Comparison of ENCODE assay signal across 11 cellular contexts in the genomic region with DNA sequence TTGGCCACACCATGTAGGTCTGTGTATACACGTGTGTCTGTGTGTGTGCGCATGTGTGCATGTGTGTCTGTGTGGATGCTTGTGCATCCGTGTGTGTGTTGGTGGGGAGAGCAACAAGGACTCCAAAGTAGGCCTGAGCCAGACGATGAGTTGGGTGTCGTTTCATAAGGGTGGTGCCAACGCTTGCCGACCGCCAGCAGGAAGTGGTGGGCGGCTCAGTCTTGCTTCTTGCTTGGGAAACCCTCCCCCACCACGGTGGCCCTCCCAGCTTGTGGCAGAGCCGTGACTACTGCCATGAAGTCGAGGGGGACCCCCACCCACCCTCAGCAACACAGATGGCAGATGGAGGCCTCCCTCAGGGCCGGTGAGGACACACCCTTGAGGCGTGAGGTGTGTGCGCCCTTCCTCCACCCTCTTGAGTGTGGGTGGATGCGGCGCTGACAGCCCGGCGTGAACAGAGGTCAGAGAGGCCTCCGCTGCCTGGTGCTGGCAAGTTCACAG. TPM values are rescaled to one million over a fixed set of nuclear protein-coding genes. Genes with fewer than 3 reads are reported as not detected.
DNase-seq lines count a peak whose midpoint lies in the region; ATAC-seq, FAIRE-seq and TF ChIP-seq lines count a peak whose summit lies in the region.
"Had no signal": no experiment of that assay in that cellular context is flagged by ENCODE, and none has a peak within 500 bp of the region (broad histone marks: within the 10 kb centered on the region; RNA-seq: fewer than 3 reads in every experiment).

No MANE protein-coding gene starts in this region.

- H3K4me3 Mint-ChIP-seq in memory B cell = peak overlapping the region; percentile 57
- H3K4me3 Mint-ChIP-seq: neural crest cell had no signal

- TF ChIP-seq POLR2A in sigmoid colon (IDR thresholded peaks at IDR 0.05) = no peak

- no peak overlapping the region for H3K27ac ChIP-seq in sigmoid colon

- TF ChIP-seq EP300 in sigmoid colon (IDR thresholded peaks at IDR 0.05) = no peak

- H3K9me3 Mint-ChIP-seq in memory B cell = no peaks in the 10 kb centered on the region
- H3K9me3 Mint-ChIP-seq: neural crest cell had no signal

- no peaks in the 10 kb centered on the region for H3K4me1 ChIP-seq in sigmoid colon

- peaks cover 1% of the 10 kb centered on the region for H3K27me3 Mint-ChIP-seq in memory B cell

- H3K4me1 Mint-ChIP-seq in memory B cell = peaks cover 11% of the 10 kb centered on the region
- H3K4me1 Mint-ChIP-seq: neural crest cell had no signal

- intact Hi-C loops in sigmoid colon (cut with DNase I) = no loop called here

- 60 to 73% methylated on average over 20 of the region's 20 CpGs for WGBS in sigmoid colon, 2 donors

- no peak for TF ChIP-seq CTCF in sigmoid colon (IDR thresholded peaks at IDR 0.05)

- no peak overlapping the region for H3K4me3 ChIP-seq in sigmoid colon

- no peaks in the 10 kb centered on the region for H3K27me3 ChIP-seq in sigmoid colon

- FAIRE-seq in HTR-8/SVneo (lab: Jason Lieb, UNC) = no peak

- no peaks in the 10 kb centered on the region for H3K36me3 Mint-ChIP-seq in memory B cell

- DNase-seq in T follicular helper cell (ENCODE audit: low read depth) (peak; percentile 67), activated T-cell treated with anti-CD3 and anti-CD28 coated beads for 48 hours (ENCODE audit: low read depth) (peak; percentile 75), memory B cell (ENCODE audit: low spot score in 2 of 2) (peak in 1 of 2 donors; percentile 35), sigmoid colon (no peak), AG08396 (ENCODE audit: low spot score) (no peak), HTR-8/SVneo (ENCODE audit: insufficient read length, low spot score) (no peak)
- peak; percentile 76 to 90 for DNase-seq in stimulated activated CD8-positive, alpha-beta memory T cell treated with anti-CD3 and anti-CD28 coated beads, Interleukin-7, amount 100 ng/mL, for 48 hours (ENCODE audit: extremely low read depth in 1 of 2, low read depth in 1 of 2)
- DNase-seq: NCI-H1436 treated with DMSO at 0.1 percent for 48 hours had no signal

- H3K36me3 ChIP-seq in sigmoid colon = no peaks in the 10 kb centered on the region

- H3K27ac Mint-ChIP-seq in memory B cell = peak overlapping the region; percentile 50

- ATAC-seq in memory B cell (ENCODE audit: low read depth) (peak; percentile 86), GM21529 (IDR thresholded peaks at IDR 0.05; ENCODE audit: unreplicated experiment) (no peak)

- no peaks in the 10 kb centered on the region for H3K9me3 ChIP-seq in sigmoid colon

RNA-seq across cellular contexts. Expression of a gene that starts 17.5 kb away (rescaled TPM):
- under 1 TPM in 3 of 4 donors, not detected in 1; 0.14 to 0.36 (median 0.33) TPM for total RNA-seq in sigmoid colon
- 1 to 10 TPM in 1 of 3 donors, under 1 TPM in 1, not detected in 1; under 0.01 to 1.3 TPM for polyA plus RNA-seq in sigmoid colon
- total RNA-seq: fibroblast of villous mesenchyme had no signal

RNA-seq across cellular contexts. Expression of a gene that starts 53.4 kb away (rescaled TPM):
- 1 to 10 TPM in 3 of 4 donors, not detected in 1; 2.1 to 4.1 (median 3.4) TPM for total RNA-seq in sigmoid colon
- 1 to 10 TPM in 1 of 3 donors, under 1 TPM in 1, not detected in 1; 0.60 to 1.1 TPM for polyA plus RNA-seq in sigmoid colon
- total RNA-seq: fibroblast of villous mesenchyme had no signal

Comparison
In these comparisons a context has a peak if more than half of its experiments do, and no peak if none do; other contexts are left out.
1. DNase-seq: peak in T follicular helper cell (single experiment), activated T-cell treated with anti-CD3 and anti-CD28 coated beads for 48 hours (single experiment) and stimulated activated CD8-positive, alpha-beta memory T cell treated with anti-CD3 and anti-CD28 coated beads, Interleukin-7, amount 100 ng/mL, for 48 hours (2 of 2); none in sigmoid colon (single experiment), AG08396 (single experiment) and HTR-8/SVneo (single experiment).